20 cellular contexts compared by ENCODE assay signal in genomic region chr6:11747021-11747420, GRCh38. TPM values are rescaled to one million over a fixed set of nuclear protein-coding genes. Genes with fewer than 3 reads are reported as not detected.
"Had no signal": no experiment of that assay in that cellular context is flagged by ENCODE, and none has a peak within 500 bp of the region (broad histone marks: within the 10 kb centered on the region; RNA-seq: fewer than 3 reads in every experiment).

No MANE protein-coding gene starts in this region.

- H3K27ac Mint-ChIP-seq: endodermal cell; naive thymus-derived CD8-positive, alpha-beta T cell; stimulated activated memory B cell treated with anti-CD40 and anti-IgM and Interleukin-4, amounts not matched to agents 10 μg/mL and 1 μg/mL and 100 μg/mL, for 72 hours; stimulated activated naive CD8-positive, alpha-beta T cell treated with anti-CD3 and anti-CD28 coated beads, Interleukin-15, Interleukin-2, amounts not matched to agents 100 ng/mL and 50 ng/mL, for 24 hours had no signal

- H3K4me3 ChIP-seq: colonic mucosa, heart left ventricle, psoas muscle, spleen, transverse colon had no signal

- H3K9me3 ChIP-seq: colonic mucosa, heart left ventricle, neutrophil, psoas muscle, spleen, transverse colon had no signal

- H3K36me3 Mint-ChIP-seq: stimulated activated memory B cell treated with anti-CD40 and anti-IgM and Interleukin-4, amounts not matched to agents 10 μg/mL and 1 μg/mL and 100 μg/mL, for 72 hours had no signal

- H3K27me3 ChIP-seq: colonic mucosa, heart left ventricle, neutrophil, spleen, transverse colon had no signal

- FAIRE-seq: endothelial cell of umbilical vein had no signal

- H3K4me1 ChIP-seq: colonic mucosa, spleen had no signal

- DNase-seq: colonic mucosa; dermis blood vessel endothelial cell; endodermal cell; heart left ventricle; hypothalamus; islet precursor cell; mammary epithelial cell; naive thymus-derived CD8-positive, alpha-beta T cell; psoas muscle; retina; spleen; stimulated activated CD4-positive, alpha-beta T cell treated with anti-CD3 and anti-CD28 coated beads, Interleukin-15, amount 100 ng/mL, for 24 hours; stimulated activated CD4-positive, alpha-beta T cell treated with anti-CD3 and anti-CD28 coated beads, Interleukin-1b, Interleukin-23, amount 100 ng/mL, for 48 hours; stimulated activated CD4-positive, alpha-beta T cell treated with anti-CD3 and anti-CD28 coated beads, Interleukin-4, amount 100 ng/mL, for 24 hours; transverse colon had no signal

- H3K27me3 Mint-ChIP-seq: naive thymus-derived CD8-positive, alpha-beta T cell; stimulated activated memory B cell treated with anti-CD40 and anti-IgM and Interleukin-4, amounts not matched to agents 10 μg/mL and 1 μg/mL and 100 μg/mL, for 72 hours; stimulated activated naive CD8-positive, alpha-beta T cell treated with anti-CD3 and anti-CD28 coated beads, Interleukin-15, Interleukin-2, amounts not matched to agents 100 ng/mL and 50 ng/mL, for 24 hours had no signal

- H3K27ac ChIP-seq: colonic mucosa, neutrophil, psoas muscle, spleen, transverse colon had no signal

- H3K36me3 ChIP-seq: colonic mucosa, heart left ventricle, neutrophil, spleen, transverse colon had no signal

- H3K4me3 Mint-ChIP-seq: endodermal cell; naive thymus-derived CD8-positive, alpha-beta T cell; stimulated activated memory B cell treated with anti-CD40 and anti-IgM and Interleukin-4, amounts not matched to agents 10 μg/mL and 1 μg/mL and 100 μg/mL, for 72 hours; stimulated activated naive CD8-positive, alpha-beta T cell treated with anti-CD3 and anti-CD28 coated beads, Interleukin-15, Interleukin-2, amounts not matched to agents 100 ng/mL and 50 ng/mL, for 24 hours had no signal

- H3K9me3 Mint-ChIP-seq: endodermal cell had no signal

RNA-seq across cellular contexts. Expression of gene ADTRP, which starts 31.6 kb away (rescaled TPM):
- total RNA-seq: cerebellum, psoas muscle had no signal
